Comparison of ENCODE assay signal across 28 cellular contexts in genomic region chr7:99032928-99033327, GRCh38.
"Had no signal": no experiment of that assay in that cellular context is flagged by ENCODE, and none has a peak within 500 bp of the region (broad histone marks: within the 10 kb centered on the region; RNA-seq: fewer than 3 reads in every experiment).

No MANE protein-coding gene starts in this region.

- H3K4me3 ChIP-seq: colonic mucosa, dorsolateral prefrontal cortex, hepatocyte, psoas muscle, smooth muscle cell, suprapubic skin, uterus had no signal

- H3K4me2 ChIP-seq: hepatocyte, smooth muscle cell had no signal

- FAIRE-seq: bronchial epithelial cell, frontal cortex had no signal

- H3K36me3 ChIP-seq: uterus had no signal

- H3K27ac ChIP-seq: colonic mucosa, hepatocyte, parathyroid adenoma had no signal

- H3K79me2 ChIP-seq: hepatocyte, parathyroid adenoma had no signal

- ATAC-seq: activated naive CD8-positive, alpha-beta T cell treated with anti-CD3 and anti-CD28 coated beads, Interleukin-2, amount 50 U/mL, for 24 hours; activated T-cell treated with anti-CD3 and anti-CD28 coated beads, Interleukin-2, amount 50 U/mL, for 4 hours; naive thymus-derived CD8-positive, alpha-beta T cell had no signal

- DNase-seq: activated CD4-positive, alpha-beta memory T cell treated with anti-CD3 and anti-CD28 coated beads for 36 hours; activated CD4-positive, alpha-beta T cell treated with anti-CD3 and anti-CD28 coated beads, Interleukin-2, amount 10 ng/mL, durations not matched to agents 24 days and 14 days; activated CD4-positive, CD25-positive, alpha-beta regulatory T cell treated with anti-CD3 and anti-CD28 coated beads, Interleukin-2, amount 50 U/mL, for 72 hours; activated naive CD8-positive, alpha-beta T cell treated with anti-CD3 and anti-CD28 coated beads, Interleukin-2, amount 50 U/mL, for 24 hours; activated T-cell treated with anti-CD3 and anti-CD28 coated beads, Interleukin-2, amount 50 U/mL, for 4 hours; amygdala; cerebellar nuclear complex; colonic mucosa; effector memory CD4-positive, alpha-beta T cell; glutamatergic neuron; islet precursor cell; midbrain; naive thymus-derived CD8-positive, alpha-beta T cell; nucleus accumbens; psoas muscle; stimulated activated CD4-positive, alpha-beta T cell treated with anti-CD3 and anti-CD28 coated beads, Interleukin-15, amount 100 ng/mL, for 24 hours; stimulated activated CD4-positive, alpha-beta T cell treated with anti-CD3 and anti-CD28 coated beads, Interleukin-2, amount 100 ng/mL, for 24 hours; stimulated activated naive CD4-positive, alpha-beta T cell; T-helper 2 cell; trophoblast cell; uterus had no signal

- H2AFZ ChIP-seq: hepatocyte, parathyroid adenoma had no signal

- H3K4me1 ChIP-seq: colonic mucosa, parathyroid adenoma, psoas muscle, uterus had no signal

- H3K27me3 ChIP-seq: colonic mucosa, dorsolateral prefrontal cortex, hepatocyte, suprapubic skin, uterus had no signal

- H3K9me3 ChIP-seq: colonic mucosa, psoas muscle, suprapubic skin, uterus had no signal
